8 cellular contexts compared by ENCODE assay signal in the genomic region with DNA sequence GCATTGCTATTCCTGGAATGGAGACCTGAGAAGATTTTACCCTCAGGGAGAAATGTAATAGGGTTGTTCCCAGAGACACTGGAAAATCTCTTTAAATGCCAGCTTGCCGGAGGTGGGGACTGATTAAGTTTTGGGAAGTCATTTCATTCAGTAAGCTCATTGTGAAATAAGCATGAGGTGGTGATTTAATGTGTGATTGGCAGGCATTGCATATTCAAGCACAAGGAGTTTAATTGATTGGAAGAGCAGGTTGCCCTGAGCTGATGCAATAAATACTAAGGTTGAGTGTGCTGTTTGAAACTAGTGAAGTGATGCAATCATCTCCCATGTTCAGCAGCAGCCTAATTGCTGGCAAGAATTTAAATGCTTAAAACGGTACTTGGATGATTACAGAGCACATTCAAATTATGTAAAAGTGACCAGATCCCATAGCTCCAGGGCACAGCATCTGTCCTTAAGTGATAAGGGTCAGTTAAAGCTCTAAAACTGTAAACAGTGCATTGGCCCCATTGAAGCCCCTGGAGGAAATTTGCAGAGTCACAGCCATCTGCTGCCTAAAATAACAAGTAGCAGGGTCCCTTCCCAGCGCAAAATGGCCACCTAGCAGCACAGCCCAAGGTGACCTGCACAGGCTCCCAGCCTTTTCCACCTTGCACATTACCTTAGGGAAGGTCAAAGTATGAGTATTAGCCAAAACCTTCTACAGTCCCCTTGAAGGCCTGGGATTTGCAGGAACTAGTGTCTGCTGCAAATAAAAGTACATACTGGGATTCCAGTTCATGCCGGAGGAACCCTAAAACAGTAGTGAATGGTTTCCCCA.
DNase-seq lines count a peak whose midpoint lies in the region; ATAC-seq, FAIRE-seq and TF ChIP-seq lines count a peak whose summit lies in the region.

No MANE protein-coding gene starts in this region.

- H2BK20ac ChIP-seq in H1 (ENCODE audit: low read length) = 0 out of 2 replicates have a peak overlapping the region, but pooled peaks have one; percentile 13

- no peaks in the 10 kb centered on the region for H3K36me3 Mint-ChIP-seq in activated T-helper 1 cell treated with anti-CD3 and anti-CD28 coated beads, Interleukin-12 subunit alpha, Interleukin-12 subunit beta, Interleukin-2, Interleukin-4 antibody, amounts not matched to agents 30 ng/mL and 10 ng/mL and 1 ng/mL, durations not matched to agents 14 hours and 24 hours and 36 hours (ENCODE audit: low read depth)

- no peak overlapping the region for H2AK5ac ChIP-seq in H1 (ENCODE audit: low read depth, low read length)

- H2BK5ac ChIP-seq in H1 (ENCODE audit: low read depth, low read length) = peak overlapping the region; percentile 37; the same call in 1 of the 2 replicates

- CTCF ChIA-PET in H1 (lab: Charles Lee; ENCODE audit: partially characterized antibody) = interaction anchor here (1.1 to 2.1 kb wide), 3 partner anchors 9 to 26 kb away, joined by 3 to 8 read pairs (median 4); no protein-coding TSS in a partner anchor

- H4K5ac ChIP-seq in H1 (ENCODE audit: insufficient read length, low read depth, low read length) = no peak overlapping the region

- DNase-seq in Right ventricle myocardium inferior (ENCODE audit: missing footprints) = no peak
- DNase-seq in left ventricle myocardium inferior = no peak
- DNase-seq in NCI-H774 (lab: John Stamatoyannopoulos, UW) = peak; percentile 14
- no peak for DNase-seq in H1 (ENCODE audit: low read depth in 1 of 2, low spot score in 2 of 2)
- DNase-seq in prostate gland (ENCODE audit: low spot score) = peak; percentile 34
- no peak for DNase-seq in activated T-helper 1 cell treated with anti-CD3 and anti-CD28 coated beads, Interleukin-12 subunit alpha, Interleukin-12 subunit beta, Interleukin-2, Interleukin-4 antibody, amounts not matched to agents 30 ng/mL and 10 ng/mL and 1 ng/mL, durations not matched to agents 14 hours and 24 hours and 36 hours (ENCODE audit: low spot score)
- no peak for DNase-seq in NCI-H2227 treated with DMSO at 0.1 percent for 48 hours (lab: John Stamatoyannopoulos, UW)
- no peak for DNase-seq in 8988T

- TF ChIP-seq RAD21 in H1 (IDR thresholded peaks at IDR 0.05 in 1 of 2, conservative IDR thresholded peaks at IDR 0.05 in 1 of 2; ENCODE audit: low read depth in 2 of 2, low read length in 2 of 2) = no peak

- H3K27ac Mint-ChIP-seq in activated T-helper 1 cell treated with anti-CD3 and anti-CD28 coated beads, Interleukin-12 subunit alpha, Interleukin-12 subunit beta, Interleukin-2, Interleukin-4 antibody, amounts not matched to agents 30 ng/mL and 10 ng/mL and 1 ng/mL, durations not matched to agents 14 hours and 24 hours and 36 hours = no peak overlapping the region

- TF ChIP-seq CTCF in left ventricle myocardium inferior (IDR thresholded peaks at IDR 0.05; ENCODE audit: borderline replicate concordance) (no peak), H1 (IDR thresholded peaks at IDR 0.05; ENCODE audit: control extremely low read depth in 1 of 3, insufficient read depth in 1 of 3, low read depth in 1 of 3, low read length in 3 of 3) (no peak), prostate gland (IDR thresholded peaks at IDR 0.05) (no peak)

- no peak overlapping the region for H3K14ac ChIP-seq in H1 (ENCODE audit: insufficient read length)

- ATAC-seq in Right ventricle myocardium inferior = peak; percentile 48

- no peak overlapping the region for H2BK120ac ChIP-seq in H1 (replicated peaks; ENCODE audit: low read depth, low read length)

- H3K36me3 ChIP-seq in left ventricle myocardium inferior = no peaks in the 10 kb centered on the region
- no peaks in the 10 kb centered on the region for H3K36me3 ChIP-seq in H1 (ENCODE audit: control insufficient read depth in 2 of 4, insufficient read depth in 4 of 4, low read length in 3 of 4)
- H3K36me3 ChIP-seq in prostate gland = no peaks in the 10 kb centered on the region

- TF ChIP-seq EP300 in H1 (IDR thresholded peaks at IDR 0.05; ENCODE audit: borderline replicate concordance in 1 of 2, low read depth in 2 of 2, low read length in 2 of 2) = no peak

- FAIRE-seq in H1 (lab: Jason Lieb, UNC) = no peak

- H2BK12ac ChIP-seq in H1 (ENCODE audit: low read depth, low read length) = peak overlapping the region; percentile 46; the same call in 1 of the 2 replicates

- intact Hi-C loops in Right ventricle myocardium inferior (cut with DNase I) = no loop called here
- intact Hi-C loops in left ventricle myocardium inferior (cut with micrococcal nuclease) = no loop called here
- intact Hi-C loops in prostate gland (cut with DNase I) = no loop called here
- intact Hi-C loops in activated T-helper 1 cell treated with anti-CD3 and anti-CD28 coated beads, Interleukin-12 subunit alpha, Interleukin-12 subunit beta, Interleukin-2, Interleukin-4 antibody, amounts not matched to agents 30 ng/mL and 10 ng/mL and 1 ng/mL, durations not matched to agents 14 hours and 24 hours and 36 hours (cut with micrococcal nuclease) = no loop called here

- H3K9me3 Mint-ChIP-seq in activated T-helper 1 cell treated with anti-CD3 and anti-CD28 coated beads, Interleukin-12 subunit alpha, Interleukin-12 subunit beta, Interleukin-2, Interleukin-4 antibody, amounts not matched to agents 30 ng/mL and 10 ng/mL and 1 ng/mL, durations not matched to agents 14 hours and 24 hours and 36 hours = peaks cover 15% of the 10 kb centered on the region

- TF ChIP-seq POLR2A in H1 (IDR thresholded peaks at IDR 0.05; ENCODE audit: control extremely low read depth in 1 of 2, low read depth in 2 of 2, low read length in 2 of 2) = no peak
- no peak for TF ChIP-seq POLR2A in prostate gland (IDR thresholded peaks at IDR 0.05)

- no peak overlapping the region for H3K56ac ChIP-seq in H1 (replicated peaks; ENCODE audit: insufficient read length, low read depth, low read length)

- H3K9me3 ChIP-seq in left ventricle myocardium inferior (replicated peaks) (no peaks in the 10 kb centered on the region), H1 (ENCODE audit: insufficient read depth in 2 of 2, low read depth in 1 of 2, low read length in 1 of 2) (no peaks in the 10 kb centered on the region), prostate gland (no peaks in the 10 kb centered on the region)

- peaks cover 6% of the 10 kb centered on the region for H3K4me1 ChIP-seq in left ventricle myocardium inferior
- H3K4me1 ChIP-seq in H1 (replicated peaks in 1 of 4; ENCODE audit: control insufficient read depth in 3 of 4, insufficient read depth in 4 of 4, low read length in 3 of 4) = peaks cover 0 to 3% (median 0%) of the 10 kb centered on the region in 4 experiments; a peak in 1 of 7 replicates
- H3K4me1 ChIP-seq in prostate gland (replicated peaks) = no peaks in the 10 kb centered on the region

- no peak overlapping the region for H3K27ac ChIP-seq in left ventricle myocardium inferior (replicated peaks)
- H3K27ac ChIP-seq in H1 (ENCODE audit: low read depth, low read length) = peak overlapping the region; percentile 8; the same call in 1 of the 2 replicates
- no peak overlapping the region for H3K27ac ChIP-seq in prostate gland

- no peaks in the 10 kb centered on the region for H3K23me2 ChIP-seq in H1 (ENCODE audit: low read depth, low read length)

- no peaks in the 10 kb centered on the region for H4K20me1 ChIP-seq in H1 (replicated peaks in 1 of 2; ENCODE audit: control insufficient read depth in 1 of 2, insufficient read depth in 2 of 2, low read length in 2 of 2)

- H3K27me3 Mint-ChIP-seq in activated T-helper 1 cell treated with anti-CD3 and anti-CD28 coated beads, Interleukin-12 subunit alpha, Interleukin-12 subunit beta, Interleukin-2, Interleukin-4 antibody, amounts not matched to agents 30 ng/mL and 10 ng/mL and 1 ng/mL, durations not matched to agents 14 hours and 24 hours and 36 hours (ENCODE audit: insufficient read depth) = no peaks in the 10 kb centered on the region

- POLR2A ChIA-PET in H1 (lab: Charles Lee; ENCODE audit: partially characterized antibody) = no interaction called here

- peak overlapping the region; percentile 90 for H2AFZ ChIP-seq in H1 (ENCODE audit: low read length)

- H4K8ac ChIP-seq in H1 (ENCODE audit: extremely low read depth, insufficient read depth, low read length) = peak overlapping the region; percentile 74; the same call in 1 of the 2 replicates

- no peaks in the 10 kb centered on the region for H3K27me3 ChIP-seq in left ventricle myocardium inferior (ENCODE audit: low read depth)
- no peaks in the 10 kb centered on the region for H3K27me3 ChIP-seq in H1 (replicated peaks in 1 of 4; ENCODE audit: control insufficient read depth in 3 of 4, extremely low read depth in 1 of 4, insufficient read depth in 3 of 4, low read length in 3 of 4)
- no peaks in the 10 kb centered on the region for H3K27me3 ChIP-seq in prostate gland (replicated peaks; ENCODE audit: insufficient read depth)

- H3K4me3 Mint-ChIP-seq in activated T-helper 1 cell treated with anti-CD3 and anti-CD28 coated beads, Interleukin-12 subunit alpha, Interleukin-12 subunit beta, Interleukin-2, Interleukin-4 antibody, amounts not matched to agents 30 ng/mL and 10 ng/mL and 1 ng/mL, durations not matched to agents 14 hours and 24 hours and 36 hours = no peak overlapping the region

- H2BK15ac ChIP-seq in H1 (ENCODE audit: low read length) = no peak overlapping the region

- H4K91ac ChIP-seq in H1 (replicated peaks; ENCODE audit: insufficient read length, low read length) = peak overlapping the region; percentile 77

- peak overlapping the region; percentile 73; the same call in 1 of the 2 replicates for H3K18ac ChIP-seq in H1 (ENCODE audit: extremely low read depth, low read length)

- H3K79me2 ChIP-seq in H1 (ENCODE audit: control insufficient read depth in 1 of 2, insufficient read depth in 2 of 2, low read length in 2 of 2) = no peaks in the 10 kb centered on the region

- H3K79me1 ChIP-seq in H1 (ENCODE audit: low read depth, low read length) = no peaks in the 10 kb centered on the region

- H3K4me1 Mint-ChIP-seq in activated T-helper 1 cell treated with anti-CD3 and anti-CD28 coated beads, Interleukin-12 subunit alpha, Interleukin-12 subunit beta, Interleukin-2, Interleukin-4 antibody, amounts not matched to agents 30 ng/mL and 10 ng/mL and 1 ng/mL, durations not matched to agents 14 hours and 24 hours and 36 hours (ENCODE audit: low read depth) = peaks cover 6% of the 10 kb centered on the region

- H3K4ac ChIP-seq in H1 (replicated peaks; ENCODE audit: insufficient read length, low read depth, low read length) = no peak overlapping the region

- 89% methylated on average over 4 of the region's 4 CpGs; no CpG with 5 or more reads in 1 of the 2 experiments for WGBS in H1 (ENCODE audit: extremely low coverage in 1 of 2, insufficient coverage in 1 of 2, insufficient read length in 1 of 2, insufficient replicate concordance in 2 of 2, low coverage in 1 of 2, low lambda C conversion rate in 2 of 2, missing lambda C conversion rate in 1 of 2), 2 experiments
- WGBS in prostate gland = 59% methylated on average over 4 of the region's 4 CpGs

- no peak overlapping the region for H3K4me3 ChIP-seq in left ventricle myocardium inferior
- H3K4me3 ChIP-seq in H1 (ENCODE audit: extremely low read depth in 1 of 4, insufficient read depth in 2 of 4, low read depth in 3 of 4, low read length in 4 of 4) = no peak overlapping the region
- H3K4me3 ChIP-seq in prostate gland = no peak overlapping the region

- H3K23ac ChIP-seq in H1 (ENCODE audit: insufficient read length) = no peak overlapping the region

- H3K9ac ChIP-seq in H1 (replicated peaks in 1 of 4; ENCODE audit: extremely low read depth in 1 of 4, low read depth in 3 of 4, low read length in 3 of 4) = no peak overlapping the region

- H3K4me2 ChIP-seq in H1 (ENCODE audit: insufficient read depth in 1 of 2, low read depth in 2 of 2, low read length in 2 of 2) = no peak overlapping the region

Comparison
In these comparisons a context has a peak if more than half of its experiments do, and no peak if none do; other contexts are left out.
1. DNase-seq: peak in NCI-H774 (single experiment) and prostate gland (single experiment); none in Right ventricle myocardium inferior (single experiment), left ventricle myocardium inferior (single experiment), H1 (0 of 2), activated T-helper 1 cell treated with anti-CD3 and anti-CD28 coated beads, Interleukin-12 subunit alpha, Interleukin-12 subunit beta, Interleukin-2, Interleukin-4 antibody, amounts not matched to agents 30 ng/mL and 10 ng/mL and 1 ng/mL, durations not matched to agents 14 hours and 24 hours and 36 hours (single experiment), NCI-H2227 treated with DMSO at 0.1 percent for 48 hours (single experiment) and 8988T (single experiment).